ENCODE assay signal across 9 cellular contexts in the genomic region with DNA sequence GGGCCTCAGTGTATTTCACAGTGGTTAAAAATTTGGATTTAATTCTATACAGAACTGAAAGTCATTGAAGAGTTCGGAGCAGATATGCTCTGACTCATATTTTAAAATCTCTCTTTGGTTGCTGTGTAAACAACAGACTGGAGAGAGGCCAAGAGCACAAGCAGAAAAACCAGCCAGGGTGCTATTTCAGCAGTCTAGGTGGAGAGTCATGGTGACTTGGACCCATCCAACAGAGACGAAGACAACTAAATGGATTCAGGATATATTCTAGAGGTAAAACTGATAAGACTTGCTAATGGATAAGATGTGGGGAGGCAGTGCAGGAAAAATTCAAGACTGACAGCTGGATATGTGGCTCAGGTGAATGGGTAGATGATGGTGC.
DNase-seq lines count a peak whose midpoint lies in the region; ATAC-seq and TF ChIP-seq lines count a peak whose summit lies in the region.
"Had no signal": no experiment of that assay in that cellular context is flagged by ENCODE, and none has a peak within 500 bp of the region (broad histone marks: within the 10 kb centered on the region; RNA-seq: fewer than 3 reads in every experiment).

No MANE protein-coding gene starts in this region.

- in situ Hi-C loops in IMR-90 (cut with MboI; ENCODE audit: low sequenced_read_pairs), result no loop called here

- H2AK5ac ChIP-seq in IMR-90 (ENCODE audit: low read depth, low read length), result peak overlapping the region; percentile 57; the same call in 1 of the 2 replicates

- CTCF ChIA-PET in IMR-90 (lab: Yijun Ruan, JAX), result interaction anchor here (0.5 kb wide), 1 partner anchor 426 kb away, joined by 5 read pairs; no protein-coding TSS in a partner anchor

- ATAC-seq in IMR-90 (ENCODE audit: low read depth) (peak; percentile 97), SK-N-SH treated with all-trans-retinoic acid at 6 μM for 48 hours (peak; percentile 86), right cardiac atrium (peak; percentile 73 to 84), natural killer cell (no peak)

- no peaks in the 10 kb centered on the region for H3K27me3 Mint-ChIP-seq in natural killer cell (ENCODE audit: low read depth in 2 of 2)
- H3K27me3 Mint-ChIP-seq: naive B cell had no signal

- H3K9me3 ChIP-seq in IMR-90 (ENCODE audit: control insufficient read depth, insufficient read depth, low read length) (no peaks in the 10 kb centered on the region), right cardiac atrium (ENCODE audit: control insufficient read depth, low read length) (no peaks in the 10 kb centered on the region), spleen (no peaks in the 10 kb centered on the region)

- H3K4me1 ChIP-seq in IMR-90 (ENCODE audit: control insufficient read depth, insufficient read depth, low read length), result peaks cover 11% of the 10 kb centered on the region
- H3K4me1 ChIP-seq in right cardiac atrium (ENCODE audit: control insufficient read depth, insufficient read depth, low read length), result peaks cover 8% of the 10 kb centered on the region
- peaks cover 0 to 31% (median 3%) of the 10 kb centered on the region in 6 donors for H3K4me1 ChIP-seq in spleen

- H4K20me1 ChIP-seq in IMR-90 (ENCODE audit: insufficient read depth, low read length), result peaks cover 8% of the 10 kb centered on the region; the same call in 1 of the 2 replicates

- peaks cover 10% of the 10 kb centered on the region for H3K9me1 ChIP-seq in IMR-90 (ENCODE audit: insufficient read depth, low read length)

- H3K4me2 ChIP-seq in IMR-90 (ENCODE audit: low read depth, low read length), result peak overlapping the region; percentile 11; the same call in 1 of the 2 replicates

- no peak overlapping the region for H3K4ac ChIP-seq in IMR-90 (ENCODE audit: low read depth, low read length)

- 25% methylated on average over 1 of the region's 2 CpGs; no CpG with 5 or more reads in 1 of the 2 experiments for WGBS in IMR-90 (ENCODE audit: extremely low coverage in 2 of 2, insufficient read length in 1 of 2), 2 experiments
- 42% methylated on average over 2 of the region's 2 CpGs for WGBS in right cardiac atrium
- WGBS in spleen, 5 donors, result 80 to 94% (median 86%) methylated on average over 2 of the region's 2 CpGs

- H2BK5ac ChIP-seq in IMR-90 (ENCODE audit: low read depth, low read length, poor library complexity, severe bottlenecking), result no peak overlapping the region

- no peak overlapping the region for H2AK9ac ChIP-seq in IMR-90 (replicated peaks; ENCODE audit: low read depth, low read length, poor library complexity)

- H2AFZ ChIP-seq in IMR-90 (replicated peaks; ENCODE audit: low read length, poor library complexity), result no peak overlapping the region

- no peak overlapping the region for H4K8ac ChIP-seq in IMR-90 (ENCODE audit: low read depth in 2 of 2, low read length in 2 of 2)

- intact Hi-C loops in IMR-90 (cut with micrococcal nuclease), result no loop called here
- intact Hi-C loops in right cardiac atrium (cut with DNase I), result no loop called here
- intact Hi-C loops in natural killer cell (cut with micrococcal nuclease), result no loop called here
- intact Hi-C loops in spleen (cut with DNase I; ENCODE audit: low total_unique reads), result no loop called here

- peak; percentile 95 for DNase-seq in IMR-90
- DNase-seq in right cardiac atrium, result peak in 1 of 3 donors; percentile 43
- no peak for DNase-seq in stimulated activated CD4-positive, alpha-beta T cell treated with anti-CD3 and anti-CD28 coated beads, Interleukin-4, amount 100 ng/mL, for 4 hours
- DNase-seq in natural killer cell, result no peak
- no peak for DNase-seq in spleen
- DNase-seq in foreskin melanocyte, result no peak
- DNase-seq: naive B cell had no signal

- no peak overlapping the region for H3K27ac Mint-ChIP-seq in natural killer cell

- TF ChIP-seq CTCF in 22Rv1 (IDR thresholded peaks at IDR 0.05) (no peak), IMR-90 (conservative IDR thresholded peaks at IDR 0.05; ENCODE audit: low read depth, low read length) (no peak), natural killer cell (IDR thresholded peaks at IDR 0.05) (no peak), spleen (IDR thresholded peaks at IDR 0.05 in 8 of 11, conservative IDR thresholded peaks at IDR 0.05 in 3 of 11) (no peak)

- H2BK120ac ChIP-seq in IMR-90 (ENCODE audit: low read depth, low read length), result no peak overlapping the region

- H3K18ac ChIP-seq in IMR-90 (ENCODE audit: low read depth, low read length), result no peak overlapping the region

- H3K4me3 ChIP-seq in IMR-90 (ENCODE audit: insufficient read depth, low read depth, low read length), result no peak overlapping the region
- H3K4me3 ChIP-seq in right cardiac atrium (ENCODE audit: low read length), result no peak overlapping the region
- H3K4me3 ChIP-seq in spleen, result no peak overlapping the region

- H3K36me3 ChIP-seq in IMR-90 (ENCODE audit: control insufficient read depth, insufficient read depth, low read length), result peaks cover 4% of the 10 kb centered on the region
- peaks cover 0 to 59% (median 11%) of the 10 kb centered on the region in 6 donors for H3K36me3 ChIP-seq in spleen

- no peak overlapping the region for H3K56ac ChIP-seq in IMR-90 (ENCODE audit: extremely low read depth, insufficient read depth, low read length)

- peaks cover 0 to 4% of the 10 kb centered on the region in 2 donors for H3K4me1 Mint-ChIP-seq in natural killer cell

- TF ChIP-seq POLR2A in IMR-90 (IDR thresholded peaks at IDR 0.05; ENCODE audit: low read depth, low read length) (no peak), spleen (IDR thresholded peaks at IDR 0.05) (no peak)

- H3K14ac ChIP-seq in IMR-90 (replicated peaks; ENCODE audit: low read depth, low read length), result no peak overlapping the region

- no peak overlapping the region for H4K5ac ChIP-seq in IMR-90 (ENCODE audit: low read depth, low read length)

- H3K27ac ChIP-seq in 22Rv1 (peak overlapping the region; percentile 27; the same call in 1 of the 2 replicates), IMR-90 (ENCODE audit: insufficient read depth, low read length) (no peak overlapping the region), right cardiac atrium (ENCODE audit: low read length) (no peak overlapping the region), spleen (no peak overlapping the region)

- BruUV-seq in IMR-90 (replicated peaks; lab: Mats Ljungman, UMichigan), result no TSS peak

- H3K79me1 ChIP-seq in IMR-90 (ENCODE audit: low read depth in 1 of 2, low read length in 2 of 2), result peaks cover 10 to 32% of the 10 kb centered on the region in 2 experiments

- no peak overlapping the region for H3K9ac ChIP-seq in IMR-90 (ENCODE audit: low read depth, low read length)

- H3K36me3 Mint-ChIP-seq in natural killer cell, result peaks cover 9% of the 10 kb centered on the region

- H3K4me3 Mint-ChIP-seq in natural killer cell, result no peak overlapping the region
- H3K4me3 Mint-ChIP-seq: naive B cell had no signal

- POLR2A ChIA-PET in IMR-90 (lab: Charles Lee; ENCODE audit: unreplicated experiment), result no interaction called here

- dilution Hi-C loops in IMR-90 (cut with HindIII; ENCODE audit: low sequenced_read_pairs, unreplicated experiment), result no loop called here

- H2BK15ac ChIP-seq in IMR-90 (ENCODE audit: low read depth, low read length), result peak overlapping the region; percentile 49; the same call in 2 of the 3 replicates

- TF ChIP-seq RAD21 in IMR-90 (IDR thresholded peaks at IDR 0.05; ENCODE audit: low read length), result no peak; the same call in 1 of the 2 replicates

- no peak overlapping the region for H4K91ac ChIP-seq in IMR-90 (ENCODE audit: insufficient read depth, low read depth, low read length)

- H2BK20ac ChIP-seq in IMR-90 (ENCODE audit: low read depth, low read length), result no peak overlapping the region

- no peaks in the 10 kb centered on the region for H3K27me3 ChIP-seq in IMR-90 (ENCODE audit: control insufficient read depth, insufficient read depth, low read length)
- H3K27me3 ChIP-seq in right cardiac atrium (ENCODE audit: control insufficient read depth, insufficient read depth), result no peaks in the 10 kb centered on the region
- H3K27me3 ChIP-seq in spleen (replicated peaks in 1 of 7), result no peaks in the 10 kb centered on the region

- H3K23ac ChIP-seq in IMR-90 (ENCODE audit: low read depth, low read length), result no peak overlapping the region

- no peaks in the 10 kb centered on the region for H3K9me3 Mint-ChIP-seq in natural killer cell
- H3K9me3 Mint-ChIP-seq: naive B cell had no signal

TF ChIP-seq in IMR-90, 13 proteins besides CTCF, POLR2A, EP300 and RAD21 (continues in another document):
- TF ChIP-seq MAFK (IDR thresholded peaks at IDR 0.05; ENCODE audit: low read depth, low read length) (peak; percentile 41; the same call in 1 of the 2 replicates), FOS (IDR thresholded peaks at IDR 0.05; ENCODE audit: low read depth, low read length) (peak; percentile 82), NFE2L2 (IDR thresholded peaks at IDR 0.05; ENCODE audit: low read depth, low read length) (peak; percentile 33; the same call in 1 of the 2 replicates)
- TF ChIP-seq, protein P1, sequence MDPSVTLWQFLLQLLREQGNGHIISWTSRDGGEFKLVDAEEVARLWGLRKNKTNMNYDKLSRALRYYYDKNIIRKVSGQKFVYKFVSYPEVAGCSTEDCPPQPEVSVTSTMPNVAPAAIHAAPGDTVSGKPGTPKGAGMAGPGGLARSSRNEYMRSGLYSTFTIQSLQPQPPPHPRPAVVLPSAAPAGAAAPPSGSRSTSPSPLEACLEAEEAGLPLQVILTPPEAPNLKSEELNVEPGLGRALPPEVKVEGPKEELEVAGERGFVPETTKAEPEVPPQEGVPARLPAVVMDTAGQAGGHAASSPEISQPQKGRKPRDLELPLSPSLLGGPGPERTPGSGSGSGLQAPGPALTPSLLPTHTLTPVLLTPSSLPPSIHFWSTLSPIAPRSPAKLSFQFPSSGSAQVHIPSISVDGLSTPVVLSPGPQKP (IDR thresholded peaks at IDR 0.05; ENCODE audit: borderline replicate concordance, low read depth, low read length), result no peak

TF ChIP-seq in SK-N-SH treated with all-trans-retinoic acid at 6 μM for 48 hours, 23 proteins besides CTCF, POLR2A, EP300 and RAD21 (continues in another document):
- no peak for TF ChIP-seq OSR1 (CRISPR knock-in tag; IDR thresholded peaks at IDR 0.05)
- TF ChIP-seq ZFP3 (CRISPR knock-in tag; IDR thresholded peaks at IDR 0.05), result 0 out of 2 replicates have a peak, but pooled peaks have one; percentile 14
- peak; percentile 78 for TF ChIP-seq ISL1 (CRISPR knock-in tag; IDR thresholded peaks at IDR 0.05)
- no peak for TF ChIP-seq SNAI2 (CRISPR knock-in tag; IDR thresholded peaks at IDR 0.05)
- no peak for TF ChIP-seq ARNTL (CRISPR knock-in tag; IDR thresholded peaks at IDR 0.05; ENCODE audit: borderline replicate concordance, low read depth)

Comparison
In these comparisons a context has a peak if more than half of its experiments do, and no peak if none do; other contexts are left out.
1. ATAC-seq: peak in IMR-90 (single experiment), SK-N-SH treated with all-trans-retinoic acid at 6 μM for 48 hours (single experiment) and right cardiac atrium (2 of 2); none in natural killer cell (0 of 3).